In the genomic region with DNA sequence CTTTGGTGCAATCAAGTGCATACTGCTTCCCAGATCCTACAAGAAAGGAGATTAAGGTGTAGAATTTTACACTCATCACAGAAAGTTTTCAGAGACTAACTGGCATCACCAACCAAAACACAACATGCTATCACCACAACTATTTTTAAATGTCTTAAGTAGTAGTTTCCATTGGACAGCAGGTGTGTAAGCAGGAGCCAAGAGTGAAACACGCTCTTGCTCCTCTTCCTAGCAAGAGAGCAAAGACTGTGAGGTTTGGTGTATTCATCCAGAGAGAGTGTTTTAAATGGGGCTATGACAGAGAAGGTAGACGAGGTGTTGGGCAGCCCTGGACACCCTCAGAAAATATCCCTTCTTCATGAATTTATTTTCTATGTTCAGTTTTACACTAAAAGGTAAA, we compare ENCODE assay signal across 21 cellular contexts. TPM values are rescaled to one million over a fixed set of nuclear protein-coding genes. Genes with fewer than 3 reads are reported as not detected.
DNase-seq lines count a peak whose midpoint lies in the region; ATAC-seq and TF ChIP-seq lines count a peak whose summit lies in the region.
"Had no signal": no experiment of that assay in that cellular context is flagged by ENCODE, and none has a peak within 500 bp of the region (broad histone marks: within the 10 kb centered on the region; RNA-seq: fewer than 3 reads in every experiment).

No MANE protein-coding gene starts in this region.

- H4K20me1 ChIP-seq in BLaER1 treated with 17β-estradiol and CSF1 and Interleukin-3, amounts not matched to agents 10 nM and 100 nM, result peaks cover 0 to 55% (median 42%) of the 10 kb centered on the region in 11 experiments; a peak in 16 of 22 replicates
- H4K20me1 ChIP-seq in KMS-11 (ENCODE audit: insufficient read depth), result no peaks in the 10 kb centered on the region

- H3K9ac ChIP-seq in BLaER1 treated with 17β-estradiol and CSF1 and Interleukin-3, amounts not matched to agents 10 nM and 100 nM, result peak overlapping the region in 3 of 11 experiments; percentile 14 to 63 (median 27); a peak in 3 of 22 replicates
- no peak overlapping the region for H3K9ac ChIP-seq in KMS-11

- H3K4me2 ChIP-seq in BLaER1 treated with 17β-estradiol and CSF1 and Interleukin-3, amounts not matched to agents 10 nM and 100 nM, result peak overlapping the region in 10 of 11 experiments; percentile 24 to 86 (median 64); a peak in 16 of 22 replicates
- peak overlapping the region; percentile 8; the same call in 1 of the 2 replicates for H3K4me2 ChIP-seq in KMS-11

- POLR2A ChIA-PET in activated B cell treated with CpG ODN at 0.5 μM for 24 hours (lab: Charles Lee), result interaction anchor here (0.6 to 1.4 kb wide), 4 partner anchors 21 to 33 kb away, joined by 3 to 6 read pairs (median 3); no protein-coding TSS in a partner anchor
- POLR2A ChIA-PET in naive thymus-derived CD8-positive, alpha-beta T cell (lab: Charles Lee), result interaction anchor here (1.6 kb wide), 1 partner anchor 97 kb away, joined by 3 read pairs; a partner anchor contains a TSS

- no peak overlapping the region for H3K4me3 ChIP-seq in BLaER1 treated with 17β-estradiol and CSF1 and Interleukin-3, amounts not matched to agents 10 nM and 100 nM
- H3K4me3 ChIP-seq in KMS-11 (IDR thresholded peaks at IDR 0.05; ENCODE audit: insufficient read depth, low read depth, low read length), result no peak overlapping the region
- H3K4me3 ChIP-seq: Peyer's patch, SJSA1 had no signal

- peaks cover 4% of the 10 kb centered on the region for H3K27me3 Mint-ChIP-seq in activated B cell treated with CpG ODN at 0.5 μM for 24 hours
- H3K27me3 Mint-ChIP-seq in naive thymus-derived CD8-positive, alpha-beta T cell, result peaks cover 0 to 3% (median 0%) of the 10 kb centered on the region in 5 donors

- H3K36me3 ChIP-seq in BLaER1 treated with 17β-estradiol and CSF1 and Interleukin-3, amounts not matched to agents 10 nM and 100 nM, result peaks cover 24 to 32% (median 26%) of the 10 kb centered on the region in 11 experiments
- H3K36me3 ChIP-seq in KMS-11 (ENCODE audit: insufficient read depth), result no peaks in the 10 kb centered on the region
- H3K36me3 ChIP-seq: Peyer's patch, SJSA1 had no signal

- TF ChIP-seq CTCF in KMS-11 (conservative IDR thresholded peaks at IDR 0.05; ENCODE audit: low read depth, low read length) (no peak), activated B cell treated with CpG ODN at 0.5 μM for 24 hours (IDR thresholded peaks at IDR 0.05) (no peak)

- ATAC-seq in activated B cell treated with CpG ODN at 0.5 μM for 24 hours (ENCODE audit: low read depth) (no peak), Right ventricle myocardium inferior (no peak), HG02973 (IDR thresholded peaks at IDR 0.05; ENCODE audit: unreplicated experiment) (no peak)
- ATAC-seq in naive thymus-derived CD8-positive, alpha-beta T cell, result no peak

- H3K27ac ChIP-seq in BLaER1 treated with 17β-estradiol and CSF1 and Interleukin-3, amounts not matched to agents 10 nM and 100 nM, result peak overlapping the region in 3 of 11 experiments; percentile 38 to 59 (median 58); a peak in 4 of 22 replicates
- no peak overlapping the region for H3K27ac ChIP-seq in KMS-11
- H3K27ac ChIP-seq: SJSA1 had no signal

- peaks cover 0 to 9% (median 0%) of the 10 kb centered on the region in 11 experiments; a peak in 1 of 22 replicates for H3K9me3 ChIP-seq in BLaER1 treated with 17β-estradiol and CSF1 and Interleukin-3, amounts not matched to agents 10 nM and 100 nM (replicated peaks in 1 of 11)
- H3K9me3 ChIP-seq: Peyer's patch, SJSA1 had no signal

- peaks cover 67 to 93% (median 82%) of the 10 kb centered on the region in 10 experiments for H3K4me1 ChIP-seq in BLaER1 treated with 17β-estradiol and CSF1 and Interleukin-3, amounts not matched to agents 10 nM and 100 nM
- no peaks in the 10 kb centered on the region for H3K4me1 ChIP-seq in KMS-11 (ENCODE audit: low read depth, poor library complexity, severe bottlenecking)
- H3K4me1 ChIP-seq: Peyer's patch, SJSA1 had no signal

- H3K27me3 ChIP-seq in BLaER1 treated with 17β-estradiol and CSF1 and Interleukin-3, amounts not matched to agents 10 nM and 100 nM, result peaks cover 0 to 9% (median 0%) of the 10 kb centered on the region in 11 experiments; a peak in 4 of 22 replicates
- H3K27me3 ChIP-seq in KMS-11 (ENCODE audit: insufficient read depth, low read depth), result peaks cover 3% of the 10 kb centered on the region; the same call in 1 of the 2 replicates
- H3K27me3 ChIP-seq: Peyer's patch had no signal

- no peaks in the 10 kb centered on the region for H3K9me3 Mint-ChIP-seq in activated B cell treated with CpG ODN at 0.5 μM for 24 hours
- no peaks in the 10 kb centered on the region for H3K9me3 Mint-ChIP-seq in naive thymus-derived CD8-positive, alpha-beta T cell
- H3K9me3 Mint-ChIP-seq: CD8-positive, alpha-beta memory T cell had no signal

- peak overlapping the region; percentile 36 for H3K4me3 Mint-ChIP-seq in activated B cell treated with CpG ODN at 0.5 μM for 24 hours
- peak overlapping the region in 1 of 10 donors; percentile 16 for H3K4me3 Mint-ChIP-seq in naive thymus-derived CD8-positive, alpha-beta T cell
- H3K4me3 Mint-ChIP-seq: CD8-positive, alpha-beta memory T cell had no signal

- H3K79me2 ChIP-seq in KMS-11 (ENCODE audit: insufficient read depth, low read depth), result no peaks in the 10 kb centered on the region

- H2AFZ ChIP-seq in KMS-11 (ENCODE audit: low read depth), result no peak overlapping the region

- DNase-seq in activated B cell treated with CpG ODN at 0.5 μM for 24 hours (no peak), iPS-NIHi7 (ENCODE audit: extremely low spot score) (no peak), Right ventricle myocardium inferior (ENCODE audit: missing footprints) (no peak)
- no peak for DNase-seq in naive thymus-derived CD8-positive, alpha-beta T cell
- no peak for DNase-seq in activated CD4-positive, alpha-beta T cell treated with anti-CD3 and anti-CD28 coated beads for 1 hour
- DNase-seq: CD8-positive, alpha-beta memory T cell; GDM1; KBM-7; NCI-H1092 treated with DMSO at 0.1 percent for 48 hours; NCI-H1436 treated with DMSO at 0.1 percent for 48 hours; NCI-H2029; NCI-H2227 treated with DMSO at 0.1 percent for 48 hours; NCI-H510A had no signal

- CTCF ChIA-PET in activated B cell treated with CpG ODN at 0.5 μM for 24 hours (lab: Charles Lee), result interaction anchor here (1.0 to 7.7 kb wide), 2 partner anchors 26 to 27 kb away, joined by 3 to 82 read pairs; no protein-coding TSS in a partner anchor

- H3K36me3 Mint-ChIP-seq in activated B cell treated with CpG ODN at 0.5 μM for 24 hours (ENCODE audit: low read depth), result peaks cover 16% of the 10 kb centered on the region
- H3K36me3 Mint-ChIP-seq in naive thymus-derived CD8-positive, alpha-beta T cell, result peaks cover 0 to 27% (median 4%) of the 10 kb centered on the region in 3 donors

- peak overlapping the region; percentile 83 for H3K27ac Mint-ChIP-seq in activated B cell treated with CpG ODN at 0.5 μM for 24 hours
- peak overlapping the region in 8 of 10 donors; percentile 21 to 92 (median 72) for H3K27ac Mint-ChIP-seq in naive thymus-derived CD8-positive, alpha-beta T cell

- H3K4me1 Mint-ChIP-seq in activated B cell treated with CpG ODN at 0.5 μM for 24 hours, result peaks cover 68% of the 10 kb centered on the region
- peaks cover 11 to 55% (median 17%) of the 10 kb centered on the region in 4 donors for H3K4me1 Mint-ChIP-seq in naive thymus-derived CD8-positive, alpha-beta T cell

- intact Hi-C loops in activated B cell treated with CpG ODN at 0.5 μM for 24 hours (cut with micrococcal nuclease) (loop anchor here (1.0 kb wide), 1 partner anchor 12 kb away; a partner anchor contains a TSS), Right ventricle myocardium inferior (cut with DNase I) (no loop called here)

RNA-seq across cellular contexts. Expression of a gene that starts 12.5 kb away (rescaled TPM):
- total RNA-seq in activated B cell treated with CpG ODN at 0.5 μM for 24 hours (26.3 and 26.6 TPM in 2 replicates), Right ventricle myocardium inferior (not detected)
- total RNA-seq in naive thymus-derived CD8-positive, alpha-beta T cell, result under 1 TPM in 1 of 2 experiments, not detected in 1; 0.44 TPM
- not detected for polyA plus RNA-seq in naive thymus-derived CD8-positive, alpha-beta T cell
- total RNA-seq: A673; CD8-positive, alpha-beta memory T cell; HT1080; Peyer's patch; SJSA1 had no signal
- polyA plus RNA-seq: BJ; CD8-positive, alpha-beta memory T cell had no signal

RNA-seq across cellular contexts. Expression of a gene that starts 13.3 kb away (rescaled TPM):
- total RNA-seq in activated B cell treated with CpG ODN at 0.5 μM for 24 hours (30.5 and 31.0 TPM in 2 replicates), Right ventricle myocardium inferior (9.1 TPM)
- total RNA-seq in naive thymus-derived CD8-positive, alpha-beta T cell, result 10 to 100 TPM; 67.4 to 71.1 TPM
- polyA plus RNA-seq in naive thymus-derived CD8-positive, alpha-beta T cell, result 100 to 1,000 TPM in 1 of 3 donors, 10 to 100 TPM in 2; 58.3 to 104 (median 59.9) TPM
- total RNA-seq: A673, HT1080, SJSA1 had no signal
- polyA plus RNA-seq: BJ had no signal

RNA-seq across cellular contexts. Expression of a gene that starts 38.5 kb away (rescaled TPM):
- 1.3 and 1.9 TPM in 2 replicates for total RNA-seq in activated B cell treated with CpG ODN at 0.5 μM for 24 hours
- not detected for total RNA-seq in naive thymus-derived CD8-positive, alpha-beta T cell
- polyA plus RNA-seq in naive thymus-derived CD8-positive, alpha-beta T cell, result under 1 TPM in 1 of 3 donors, not detected in 2; 0.32 TPM
- total RNA-seq in Right ventricle myocardium inferior, result 1.8 TPM
- total RNA-seq: A673; CD8-positive, alpha-beta memory T cell; HT1080; SJSA1 had no signal
- polyA plus RNA-seq: BJ; CD8-positive, alpha-beta memory T cell had no signal

Comparison
In these comparisons a context has a peak if more than half of its experiments do, and no peak if none do; other contexts are left out.
1. RNA of a gene that starts 12.5 kb away (total RNA-seq): 26.3 to 26.6 TPM in activated B cell treated with CpG ODN at 0.5 μM for 24 hours; 0.44 TPM in naive thymus-derived CD8-positive, alpha-beta T cell and not detected in Right ventricle myocardium inferior (single experiment); every median in the first group is over 10 times any median in the second.